ENCODE assay signal across 2 cellular contexts in genomic region chr14:69713976-69714716, GRCh38.
TF ChIP-seq lines count a peak whose summit lies in the region.

No MANE protein-coding gene starts in this region.

TF ChIP-seq in GM12878, 131 proteins besides CTCF, POLR2A, EP300 and RAD21:
- TF ChIP-seq POLR2AphosphoS5 (IDR thresholded peaks at IDR 0.05; ENCODE audit: low read length) (0 out of 2 replicates have a peak, but pooled peaks have one; percentile 46), POLR2AphosphoS2 (IDR thresholded peaks at IDR 0.05; ENCODE audit: low read depth, low read length) (no peak)

TF ChIP-seq in SK-N-SH, 30 proteins besides CTCF, POLR2A, EP300 and RAD21:
- TF ChIP-seq, protein P1, sequence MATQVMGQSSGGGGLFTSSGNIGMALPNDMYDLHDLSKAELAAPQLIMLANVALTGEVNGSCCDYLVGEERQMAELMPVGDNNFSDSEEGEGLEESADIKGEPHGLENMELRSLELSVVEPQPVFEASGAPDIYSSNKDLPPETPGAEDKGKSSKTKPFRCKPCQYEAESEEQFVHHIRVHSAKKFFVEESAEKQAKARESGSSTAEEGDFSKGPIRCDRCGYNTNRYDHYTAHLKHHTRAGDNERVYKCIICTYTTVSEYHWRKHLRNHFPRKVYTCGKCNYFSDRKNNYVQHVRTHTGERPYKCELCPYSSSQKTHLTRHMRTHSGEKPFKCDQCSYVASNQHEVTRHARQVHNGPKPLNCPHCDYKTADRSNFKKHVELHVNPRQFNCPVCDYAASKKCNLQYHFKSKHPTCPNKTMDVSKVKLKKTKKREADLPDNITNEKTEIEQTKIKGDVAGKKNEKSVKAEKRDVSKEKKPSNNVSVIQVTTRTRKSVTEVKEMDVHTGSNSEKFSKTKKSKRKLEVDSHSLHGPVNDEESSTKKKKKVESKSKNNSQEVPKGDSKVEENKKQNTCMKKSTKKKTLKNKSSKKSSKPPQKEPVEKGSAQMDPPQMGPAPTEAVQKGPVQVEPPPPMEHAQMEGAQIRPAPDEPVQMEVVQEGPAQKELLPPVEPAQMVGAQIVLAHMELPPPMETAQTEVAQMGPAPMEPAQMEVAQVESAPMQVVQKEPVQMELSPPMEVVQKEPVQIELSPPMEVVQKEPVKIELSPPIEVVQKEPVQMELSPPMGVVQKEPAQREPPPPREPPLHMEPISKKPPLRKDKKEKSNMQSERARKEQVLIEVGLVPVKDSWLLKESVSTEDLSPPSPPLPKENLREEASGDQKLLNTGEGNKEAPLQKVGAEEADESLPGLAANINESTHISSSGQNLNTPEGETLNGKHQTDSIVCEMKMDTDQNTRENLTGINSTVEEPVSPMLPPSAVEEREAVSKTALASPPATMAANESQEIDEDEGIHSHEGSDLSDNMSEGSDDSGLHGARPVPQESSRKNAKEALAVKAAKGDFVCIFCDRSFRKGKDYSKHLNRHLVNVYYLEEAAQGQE (IDR thresholded peaks at IDR 0.05; ENCODE audit: low read depth, low read length), result no peak
- TF ChIP-seq GATA2 (CRISPR knock-in tag; IDR thresholded peaks at IDR 0.05) (no peak), MAX (IDR thresholded peaks at IDR 0.05; ENCODE audit: low read depth) (no peak), RXRA (IDR thresholded peaks at IDR 0.05; ENCODE audit: borderline replicate concordance, low read depth) (no peak), ELF1 (IDR thresholded peaks at IDR 0.05) (no peak), NFIC (IDR thresholded peaks at IDR 0.05; ENCODE audit: borderline replicate concordance) (no peak), IRF3 (IDR thresholded peaks at IDR 0.05; ENCODE audit: low read depth, low read length) (no peak), FOXM1 (IDR thresholded peaks at IDR 0.05; ENCODE audit: low read depth) (no peak), NRF1 (IDR thresholded peaks at IDR 0.05; ENCODE audit: low read depth, low read length) (no peak), FOSL2 (IDR thresholded peaks at IDR 0.05; ENCODE audit: borderline replicate concordance, low read depth) (no peak), SMC3 (IDR thresholded peaks at IDR 0.05; ENCODE audit: low read depth, low read length) (no peak), MEF2A (IDR thresholded peaks at IDR 0.05; ENCODE audit: borderline replicate concordance, low read depth) (no peak), TEAD4 (IDR thresholded peaks at IDR 0.05; ENCODE audit: borderline replicate concordance, insufficient read depth) (no peak), TCF12 (IDR thresholded peaks at IDR 0.05) (no peak), RFX5 (IDR thresholded peaks at IDR 0.05; ENCODE audit: low read length) (no peak), POLR2AphosphoS5 (IDR thresholded peaks at IDR 0.05; ENCODE audit: low read depth, low read length) (no peak), YY1 (IDR thresholded peaks at IDR 0.05; ENCODE audit: low read depth) (no peak), SIN3A (IDR thresholded peaks at IDR 0.05; ENCODE audit: borderline replicate concordance, low read depth, low read length) (no peak)
- TF ChIP-seq, protein P2, sequence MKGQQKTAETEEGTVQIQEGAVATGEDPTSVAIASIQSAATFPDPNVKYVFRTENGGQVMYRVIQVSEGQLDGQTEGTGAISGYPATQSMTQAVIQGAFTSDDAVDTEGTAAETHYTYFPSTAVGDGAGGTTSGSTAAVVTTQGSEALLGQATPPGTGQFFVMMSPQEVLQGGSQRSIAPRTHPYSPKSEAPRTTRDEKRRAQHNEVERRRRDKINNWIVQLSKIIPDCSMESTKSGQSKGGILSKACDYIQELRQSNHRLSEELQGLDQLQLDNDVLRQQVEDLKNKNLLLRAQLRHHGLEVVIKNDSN (IDR thresholded peaks at IDR 0.05; ENCODE audit: borderline replicate concordance, low read depth), result no peak
